In genomic region chr6:7910298-7910653, GRCh38 we compare ENCODE assay signal across 8 cellular contexts. TPM values are rescaled to one million over a fixed set of nuclear protein-coding genes. Genes with fewer than 3 reads are reported as not detected.
DNase-seq lines count a peak whose midpoint lies in the region; ATAC-seq and TF ChIP-seq lines count a peak whose summit lies in the region.

No MANE protein-coding gene starts in this region.

- H3K9me3 ChIP-seq in HAP-1 (no peaks in the 10 kb centered on the region), SK-N-MC (ENCODE audit: low read depth, low read length) (no peaks in the 10 kb centered on the region), iPS-15b (ENCODE audit: control insufficient read depth, insufficient read depth, low read length) (no peaks in the 10 kb centered on the region), thoracic aorta (no peaks in the 10 kb centered on the region)

- H3K27me3 ChIP-seq in HAP-1 (ENCODE audit: low read depth) (peaks cover under 1% of the 10 kb centered on the region; the same call in 1 of the 2 replicates), iPS-15b (ENCODE audit: control insufficient read depth, insufficient read depth, low read length) (peaks cover 22% of the 10 kb centered on the region), thoracic aorta (replicated peaks; ENCODE audit: insufficient read depth) (no peaks in the 10 kb centered on the region)

- no peak for DNase-seq in HAP-1 (ENCODE audit: low spot score in 2 of 2)
- DNase-seq in SK-N-MC (ENCODE audit: low read depth, low spot score), result no peak
- no peak for DNase-seq in thoracic aorta (ENCODE audit: low spot score)
- DNase-seq in T-helper 9 cell, result no peak
- DNase-seq in glomerular visceral epithelial cell (ENCODE audit: extremely low spot score), result no peak
- no peak for DNase-seq in RKO (ENCODE audit: low spot score)

- in situ Hi-C loops in HAP-1 (cut with MboI; ENCODE audit: low sequenced_read_pairs), result no loop called here

- no peak for TF ChIP-seq CTCF in thoracic aorta (IDR thresholded peaks at IDR 0.05)

- peaks cover 9% of the 10 kb centered on the region for H3K4me1 ChIP-seq in HAP-1
- no peaks in the 10 kb centered on the region for H3K4me1 ChIP-seq in iPS-15b (ENCODE audit: control insufficient read depth, insufficient read depth, low read length)
- H3K4me1 ChIP-seq in thoracic aorta (ENCODE audit: control insufficient read depth in 1 of 2, low read depth in 2 of 2), result peaks cover 7 to 15% of the 10 kb centered on the region in 2 donors

- H3K27ac ChIP-seq in SK-N-MC (no peak overlapping the region), thoracic aorta (peak overlapping the region; percentile 35 to 58)

- peaks cover 6% of the 10 kb centered on the region for H3K36me3 ChIP-seq in HAP-1 (replicated peaks)
- H3K36me3 ChIP-seq in SK-N-MC (ENCODE audit: insufficient read depth, low read length), result no peaks in the 10 kb centered on the region
- no peaks in the 10 kb centered on the region for H3K36me3 ChIP-seq in iPS-15b (ENCODE audit: control insufficient read depth, insufficient read depth, low read length)
- peaks cover 3% of the 10 kb centered on the region for H3K36me3 ChIP-seq in thoracic aorta

- ATAC-seq in GM18498 (IDR thresholded peaks at IDR 0.05; ENCODE audit: unreplicated experiment) (peak; percentile 19), thoracic aorta (ENCODE audit: insufficient number of reproducible peaks, low FRiP score, low read depth) (no peak)

- H3K4me3 ChIP-seq in HAP-1 (peak overlapping the region; percentile 71), SK-N-MC (peak overlapping the region; percentile 92), iPS-15b (ENCODE audit: low read depth, low read length) (peak overlapping the region; percentile 52), thoracic aorta (peak overlapping the region; percentile 79)

- H3K9ac ChIP-seq in SK-N-MC (ENCODE audit: insufficient read length) (peak overlapping the region; percentile 84), iPS-15b (ENCODE audit: low read depth, low read length) (no peak overlapping the region)

RNA-seq across cellular contexts. Expression of gene TXNDC5, which starts 0.3 kb away (rescaled TPM):
- total RNA-seq in thoracic aorta, result 100 to 1,000 TPM; 151 to 172 TPM
